ENCODE assay signal across 8 cellular contexts in the genomic region with DNA sequence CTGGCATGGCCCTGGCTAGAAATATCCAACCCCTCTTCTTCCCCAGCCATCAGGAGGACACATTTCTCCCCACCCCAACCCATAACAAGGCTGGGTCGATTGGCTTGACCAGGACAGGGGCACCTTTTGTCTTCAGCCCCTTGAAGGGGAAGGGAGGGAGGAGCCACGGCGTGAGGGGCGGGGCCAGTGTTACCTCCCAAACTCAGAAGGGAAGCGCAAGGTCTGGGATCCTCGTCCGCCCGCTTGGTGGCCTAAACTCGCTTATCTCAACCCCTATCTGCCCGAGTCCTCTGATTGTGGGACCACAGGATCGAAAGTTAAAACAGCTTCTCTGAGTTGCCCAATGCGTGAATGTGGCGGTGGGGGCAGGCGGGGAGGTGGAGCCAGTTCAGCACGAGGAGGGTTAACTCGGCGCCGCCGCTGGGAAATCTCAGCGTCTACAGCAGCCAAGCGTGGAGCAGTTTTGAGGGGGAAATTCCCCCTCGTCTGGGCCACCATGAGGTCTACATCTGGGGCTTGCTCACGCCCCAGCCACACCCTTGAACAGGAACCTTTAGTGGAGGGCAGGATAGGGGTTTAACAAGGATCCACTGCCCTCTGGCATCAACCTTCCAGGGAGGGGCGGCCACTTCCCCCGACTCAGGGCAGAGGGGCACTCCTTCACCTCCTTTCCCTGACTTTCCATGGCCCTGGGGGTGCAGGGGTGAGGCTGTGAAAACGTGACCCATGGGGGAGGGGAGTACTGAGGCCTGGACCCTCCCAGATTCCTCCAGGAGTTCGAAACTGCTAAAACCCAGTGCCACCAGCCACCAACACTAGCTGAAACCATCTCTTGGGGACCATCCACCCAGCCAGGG. TPM values are rescaled to one million over a fixed set of nuclear protein-coding genes. Genes with fewer than 3 reads are reported as not detected.
DNase-seq lines count a peak whose midpoint lies in the region; ATAC-seq and TF ChIP-seq lines count a peak whose summit lies in the region.

No MANE protein-coding gene starts in this region.

- peak overlapping the region; percentile 95 for H3K27ac ChIP-seq in Panc1 (ENCODE audit: low read length)
- H3K27ac ChIP-seq in psoas muscle: peak overlapping the region; percentile 88

- intact Hi-C loops in Panc1 (cut with micrococcal nuclease; ENCODE audit: unreplicated experiment): loop anchor here (5.0 kb wide), 1 partner anchor 353 kb away; no protein-coding TSS in a partner anchor
- intact Hi-C loops in head of caudate nucleus (cut with DNase I): no loop called here
- intact Hi-C loops in psoas muscle (cut with DNase I): loop anchor here in 1 of 2 donors (5.0 kb wide), 1 partner anchor 103 kb away; a partner anchor contains a TSS

- no peaks in the 10 kb centered on the region for H3K9me3 ChIP-seq in Panc1 (ENCODE audit: control insufficient read depth, insufficient read depth, low read depth, low read length)
- H3K9me3 ChIP-seq in psoas muscle: no peaks in the 10 kb centered on the region

- no peak for TF ChIP-seq CTCF in Panc1 (IDR thresholded peaks at IDR 0.05)
- TF ChIP-seq CTCF in psoas muscle (IDR thresholded peaks at IDR 0.05): no peak

- DNase-seq in Panc1 (ENCODE audit: low read depth, low spot score) (no peak), head of caudate nucleus (peak in 33 of 42 donors; percentile 32 to 80 (median 56)), psoas muscle (peak; percentile 59 to 77), NCI-H345 (lab: John Stamatoyannopoulos, UW) (no peak)
- DNase-seq in activated effector memory CD4-positive, alpha-beta T cell treated with anti-CD3 and anti-CD28 coated beads, Interleukin-2, amount 50 U/mL, for 16 hours: peak; percentile 91

- in situ Hi-C loops in Panc1 (cut with HindIII; ENCODE audit: low pct_unique_long_range_greater_than_20kb, low sequenced_read_pairs): no loop called here

- no peaks in the 10 kb centered on the region for H3K36me3 ChIP-seq in Panc1 (ENCODE audit: control insufficient read depth, insufficient read depth, low read length)
- H3K36me3 ChIP-seq in psoas muscle (ENCODE audit: insufficient read depth in 1 of 2, low read depth in 1 of 2): peaks cover 0 to 8% of the 10 kb centered on the region in 2 donors

- peak; percentile 31 for TF ChIP-seq POLR2A in GM15510 (IDR thresholded peaks at IDR 0.05; ENCODE audit: borderline replicate concordance, extremely low read depth, insufficient read length)

- peaks cover 17% of the 10 kb centered on the region for H3K4me1 ChIP-seq in Panc1 (ENCODE audit: control insufficient read depth, insufficient read depth, low read length)
- peaks cover 11% of the 10 kb centered on the region for H3K4me1 ChIP-seq in psoas muscle

- H3K27me3 ChIP-seq in Panc1 (ENCODE audit: control insufficient read depth, insufficient read depth, low read length) (no peaks in the 10 kb centered on the region), psoas muscle (ENCODE audit: insufficient read depth in 3 of 3, low read length in 2 of 3) (no peaks in the 10 kb centered on the region)

- CTCF ChIA-PET in Panc1 (lab: Charles Lee): interaction anchor here (0.7 to 2.5 kb wide), 6 partner anchors 13 to 99 kb away, joined by 3 to 84 read pairs (median 6); a partner anchor contains a TSS

- POLR2A ChIA-PET in Panc1 (lab: Charles Lee): interaction anchor here (0.6 to 1.4 kb wide), 4 partner anchors 31 to 45 kb away, joined by 3 to 11 read pairs (median 7); a partner anchor contains a TSS

- ATAC-seq in HG02852 (IDR thresholded peaks at IDR 0.05; ENCODE audit: unreplicated experiment) (peak; percentile 50), Panc1 (peak; percentile 43), psoas muscle (peak in 2 of 4 donors; percentile 3 to 23), HG03469 (IDR thresholded peaks at IDR 0.05; ENCODE audit: unreplicated experiment) (no peak)

- BruUV-seq in Panc1 (replicated peaks; lab: Mats Ljungman, UMichigan): TSS peak; percentile 86

- H3K4me3 ChIP-seq in Panc1 (ENCODE audit: low read depth in 2 of 2, low read length in 2 of 2): peak overlapping the region; percentile 44 to 75
- peak overlapping the region; percentile 72 for H3K4me3 ChIP-seq in psoas muscle

- WGBS in psoas muscle, 3 donors: 6 to 18% (median 14%) methylated on average over 27 of the region's 27 CpGs

RNA-seq across cellular contexts. Expression of a gene that starts 0.7 kb away (rescaled TPM):
- total RNA-seq in Panc1 (2021; ENCODE audit: unreplicated experiment): 52.3 TPM
- 68.8 TPM for polyA plus RNA-seq in Panc1 (2012; ENCODE audit: insufficient read length)
- total RNA-seq in psoas muscle: 10 to 100 TPM; 14.1 to 27.7 (median 18.2) TPM
- 10 to 100 TPM; 10.4 to 11.6 (median 11.3) TPM for polyA plus RNA-seq in psoas muscle

RNA-seq across cellular contexts. Expression of a gene that starts 17.9 kb away (rescaled TPM):
- 9.0 TPM for total RNA-seq in Panc1 (2021; ENCODE audit: unreplicated experiment)
- polyA plus RNA-seq in Panc1 (2012; ENCODE audit: insufficient read length): 28.2 TPM
- total RNA-seq in psoas muscle: 10 to 100 TPM; 33.1 to 50.6 (median 35.1) TPM
- polyA plus RNA-seq in psoas muscle: 10 to 100 TPM; 10.7 to 14.7 (median 14.5) TPM

RNA-seq across cellular contexts. Expression of a gene that starts 21.5 kb away (rescaled TPM):
- total RNA-seq in Panc1 (2021; ENCODE audit: unreplicated experiment): 13.9 TPM
- 22.8 TPM for polyA plus RNA-seq in Panc1 (2012; ENCODE audit: insufficient read length)
- total RNA-seq in psoas muscle: 10 to 100 TPM in 2 of 4 donors, 1 to 10 TPM in 2; 7.1 to 28.4 (median 10.8) TPM
- 100 to 1,000 TPM in 1 of 3 donors, 1 to 10 TPM in 2; 5.6 to 114 (median 8.2) TPM for polyA plus RNA-seq in psoas muscle

RNA-seq across cellular contexts. Expression of a gene that starts 31.8 kb away (rescaled TPM):
- total RNA-seq in Panc1 (2021; ENCODE audit: unreplicated experiment): 46.9 TPM
- polyA plus RNA-seq in Panc1 (2012; ENCODE audit: insufficient read length): 11.6 TPM
- total RNA-seq in psoas muscle: 1 to 10 TPM; 1.5 to 3.2 (median 2.1) TPM
- 1 to 10 TPM; 1.3 to 3.0 (median 2.7) TPM for polyA plus RNA-seq in psoas muscle

RNA-seq across cellular contexts. Expression of a gene that starts 37.0 kb away (rescaled TPM):
- total RNA-seq in Panc1 (2021; ENCODE audit: unreplicated experiment) (not detected), psoas muscle (not detected)
- polyA plus RNA-seq in Panc1 (2012; ENCODE audit: insufficient read length): not detected
- polyA plus RNA-seq in psoas muscle: not detected

Comparison
In these comparisons a context has a peak if more than half of its experiments do, and no peak if none do; other contexts are left out.
1. DNase-seq: peak in activated effector memory CD4-positive, alpha-beta T cell treated with anti-CD3 and anti-CD28 coated beads, Interleukin-2, amount 50 U/mL, for 16 hours (single experiment), head of caudate nucleus (33 of 42) and psoas muscle (2 of 2); none in Panc1 (single experiment) and NCI-H345 (single experiment).